ENCODE assay signal across 1 cellular context in genomic region chr6:35516712-35517111, GRCh38.
A peak's percentile ranks its signal among the peaks of the same experiment; 100 is the strongest.
TF ChIP-seq lines count a peak whose summit lies in the region.

No MANE protein-coding gene starts in this region.

TF ChIP-seq in HepG2, 621 proteins besides CTCF, POLR2A, EP300 and RAD21:
- TF ChIP-seq ATF7 (IDR thresholded peaks at IDR 0.05) (0 out of 2 replicates have a peak, but pooled peaks have one; percentile 32), ATF7 (CRISPR knock-in tag; IDR thresholded peaks at IDR 0.05) (no peak), THAP8 (CRISPR knock-in tag; IDR thresholded peaks at IDR 0.05; ENCODE audit: borderline replicate concordance) (no peak), XBP1 (CRISPR knock-in tag; IDR thresholded peaks at IDR 0.05) (no peak), CREB1 (IDR thresholded peaks at IDR 0.05) (peak; percentile 96), CREB1 (CRISPR knock-in tag; IDR thresholded peaks at IDR 0.05) (no peak), GPN1 (CRISPR knock-in tag; IDR thresholded peaks at IDR 0.05; ENCODE audit: borderline replicate concordance) (no peak)
